ENCODE assay signal across 8 cellular contexts in genomic region chr3:150603090-150603887, GRCh38. TPM values are rescaled to one million over a fixed set of nuclear protein-coding genes. Genes with fewer than 3 reads are reported as not detected.
A peak's percentile ranks its signal among the peaks of the same experiment; 100 is the strongest.
DNase-seq lines count a peak whose midpoint lies in the region; ATAC-seq and TF ChIP-seq lines count a peak whose summit lies in the region.

Gene SELENOT, plus strand, starts transcription at chr3:150603321. Its CDS starts 42 bp downstream, at chr3:150603363.

- TF ChIP-seq CTCF in OCI-LY1 (IDR thresholded peaks at IDR 0.05; ENCODE audit: low read length) = 0 out of 2 replicates have a peak, but pooled peaks have one; percentile 10
- no peak for TF ChIP-seq CTCF in endothelial cell (IDR thresholded peaks at IDR 0.05; ENCODE audit: unreplicated experiment)

- peaks cover 90% of the 10 kb centered on the region for H3K79me2 ChIP-seq in OCI-LY1 (ENCODE audit: insufficient read depth, low read length)

- no peaks in the 10 kb centered on the region for H3K36me3 Mint-ChIP-seq in endothelial cell (ENCODE audit: low read depth, unreplicated experiment)

- no peak within 1 kb of the TSS for H2AFZ ChIP-seq in OCI-LY1 (ENCODE audit: low read length)

- H3K4me1 Mint-ChIP-seq in endothelial cell (ENCODE audit: unreplicated experiment) = peaks cover 46% of the 10 kb centered on the region

- H3K27me3 Mint-ChIP-seq in endothelial cell (ENCODE audit: unreplicated experiment) = peaks cover 4% of the 10 kb centered on the region

- ATAC-seq in GM21423 (IDR thresholded peaks at IDR 0.05; ENCODE audit: unreplicated experiment) = peak; percentile 52

- H3K27me3 ChIP-seq in HUES64 (ENCODE audit: insufficient read depth, low read length) = no peaks in the 10 kb centered on the region
- no peaks in the 10 kb centered on the region for H3K27me3 ChIP-seq in OCI-LY1 (ENCODE audit: insufficient read depth, low read length)

- H3K36me3 ChIP-seq in HUES64 (ENCODE audit: insufficient read depth, low read length) = peaks cover 10% of the 10 kb centered on the region
- peaks cover 40% of the 10 kb centered on the region for H3K36me3 ChIP-seq in OCI-LY1 (ENCODE audit: insufficient read depth, low read length)

- no peaks in the 10 kb centered on the region for H3K9me2 ChIP-seq in OCI-LY1 (ENCODE audit: low read depth, low read length)

- H3K27ac Mint-ChIP-seq in endothelial cell (ENCODE audit: unreplicated experiment) = peak within 1 kb of the TSS; percentile 87

- H4K20me1 ChIP-seq in OCI-LY1 (ENCODE audit: insufficient read depth, low read length) = no peaks in the 10 kb centered on the region

- H3K4me2 ChIP-seq in OCI-LY1 (ENCODE audit: low read length) = peak within 1 kb of the TSS; percentile 79

- no peaks in the 10 kb centered on the region for H3F3A ChIP-seq in OCI-LY1 (ENCODE audit: insufficient read depth, low read length)

- under 1% methylated on average over 64 of the region's 64 CpGs for WGBS in HUES64

- DNase-seq in D341Med (ENCODE audit: low spot score) = peak; percentile 98
- DNase-seq in activated CD8-positive, alpha-beta memory T cell treated with anti-CD3 and anti-CD28 coated beads, Interleukin-2, amount 50 U/mL, for 4 hours = peak; percentile 92
- DNase-seq in endothelial cell (ENCODE audit: low spot score) = peak; percentile 97
- peak; percentile 96 for DNase-seq in midbrain (lab: John Stamatoyannopoulos, UW)
- DNase-seq in stimulated activated CD8-positive, alpha-beta memory T cell treated with anti-CD3 and anti-CD28 coated beads, Interleukin-2, amount 100 ng/mL, for 1 hour (ENCODE audit: low read depth in 2 of 2) = peak; percentile 82 to 91

- H3K9me3 ChIP-seq in HUES64 (ENCODE audit: insufficient read depth, low read depth, low read length) = no peaks in the 10 kb centered on the region
- H3K9me3 ChIP-seq in OCI-LY1 (ENCODE audit: low read length) = no peaks in the 10 kb centered on the region

- peak within 1 kb of the TSS; percentile 76 for H3K4me3 ChIP-seq in HUES64 (ENCODE audit: low read length)
- H3K4me3 ChIP-seq in OCI-LY1 (ENCODE audit: low read depth, low read length, poor library complexity, severe bottlenecking) = peak within 1 kb of the TSS; percentile 88

- peak within 1 kb of the TSS; percentile 86 for H3K9ac ChIP-seq in HUES64 (ENCODE audit: low read depth, low read length)
- peak within 1 kb of the TSS; percentile 86 for H3K9ac ChIP-seq in OCI-LY1 (ENCODE audit: low read length)

- H3K27ac ChIP-seq in HUES64 (ENCODE audit: low read depth, low read length) (peak within 1 kb of the TSS; percentile 93), OCI-LY1 (ENCODE audit: low read depth, low read length, poor library complexity, severe bottlenecking) (peak within 1 kb of the TSS; percentile 95)

- H3K4me1 ChIP-seq in HUES64 (ENCODE audit: insufficient read depth, low read length) (peaks cover 57% of the 10 kb centered on the region), OCI-LY1 (ENCODE audit: insufficient read depth, low read length, severe bottlenecking) (peaks cover 68% of the 10 kb centered on the region)

- H3K9me3 Mint-ChIP-seq in endothelial cell (ENCODE audit: unreplicated experiment) = no peaks in the 10 kb centered on the region

- peak within 1 kb of the TSS; percentile 99 for H3K4me3 Mint-ChIP-seq in endothelial cell (ENCODE audit: unreplicated experiment)

RNA-seq across cellular contexts. Expression of gene SELENOT, which starts in this region (rescaled TPM):
- 87.0 TPM for polyA plus RNA-seq in HUES64 (2013, experiment 1 of 2)
- polyA plus RNA-seq in HUES64 (2013, experiment 2 of 2) = 76.6 TPM
- total RNA-seq in endothelial cell (ENCODE audit: unreplicated experiment) = 73.6 TPM

Comparison
In these comparisons a context has a peak if more than half of its experiments do, and no peak if none do; other contexts are left out.
1. Peak in every context shown above with its lines: DNase-seq, ATAC-seq, H3K4me3 ChIP-seq and H3K27ac ChIP-seq.